In the genomic region with DNA sequence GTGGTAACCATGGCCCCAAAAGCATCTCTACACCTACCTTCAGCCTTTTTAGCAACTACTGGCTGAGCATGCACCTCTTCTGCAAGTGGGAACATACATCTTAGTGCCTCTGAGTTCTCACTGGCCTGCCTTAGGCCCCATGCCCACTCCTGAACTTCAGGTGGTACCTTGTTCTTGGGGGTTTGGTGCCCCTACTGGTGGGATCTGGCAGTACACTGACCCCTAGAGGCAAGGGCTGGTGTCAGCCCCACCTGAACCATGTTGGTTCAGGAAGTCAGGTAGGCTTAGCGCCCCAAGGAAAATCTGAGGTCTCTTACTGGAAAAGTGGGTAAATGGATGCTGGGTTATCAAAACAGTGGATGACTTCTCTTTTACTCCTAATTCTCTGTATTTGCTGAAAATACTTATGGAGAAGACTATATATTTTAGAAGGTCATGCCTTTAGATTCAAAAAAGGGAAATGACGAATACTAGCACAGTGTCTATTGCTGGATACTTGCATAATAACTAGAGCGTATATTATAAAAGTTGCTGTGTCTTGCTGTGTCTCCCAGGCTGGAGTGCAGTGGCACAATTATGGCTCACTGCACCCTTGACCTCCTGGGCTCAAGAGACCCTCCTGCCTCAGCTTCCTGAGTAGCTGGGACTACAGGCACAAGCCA, we compare ENCODE assay signal across 1 cellular context.
TF ChIP-seq lines count a peak whose summit lies in the region.

No MANE protein-coding gene starts in this region.

TF ChIP-seq in WTC11, 78 proteins besides CTCF, POLR2A, EP300 and RAD21 (continued from another document):
- TF ChIP-seq CREB1 (CRISPR knock-in tag; IDR thresholded peaks at IDR 0.05), result no peak
- no peak for TF ChIP-seq ATF6 (CRISPR knock-in tag; IDR thresholded peaks at IDR 0.05)
- TF ChIP-seq, protein P1, sequence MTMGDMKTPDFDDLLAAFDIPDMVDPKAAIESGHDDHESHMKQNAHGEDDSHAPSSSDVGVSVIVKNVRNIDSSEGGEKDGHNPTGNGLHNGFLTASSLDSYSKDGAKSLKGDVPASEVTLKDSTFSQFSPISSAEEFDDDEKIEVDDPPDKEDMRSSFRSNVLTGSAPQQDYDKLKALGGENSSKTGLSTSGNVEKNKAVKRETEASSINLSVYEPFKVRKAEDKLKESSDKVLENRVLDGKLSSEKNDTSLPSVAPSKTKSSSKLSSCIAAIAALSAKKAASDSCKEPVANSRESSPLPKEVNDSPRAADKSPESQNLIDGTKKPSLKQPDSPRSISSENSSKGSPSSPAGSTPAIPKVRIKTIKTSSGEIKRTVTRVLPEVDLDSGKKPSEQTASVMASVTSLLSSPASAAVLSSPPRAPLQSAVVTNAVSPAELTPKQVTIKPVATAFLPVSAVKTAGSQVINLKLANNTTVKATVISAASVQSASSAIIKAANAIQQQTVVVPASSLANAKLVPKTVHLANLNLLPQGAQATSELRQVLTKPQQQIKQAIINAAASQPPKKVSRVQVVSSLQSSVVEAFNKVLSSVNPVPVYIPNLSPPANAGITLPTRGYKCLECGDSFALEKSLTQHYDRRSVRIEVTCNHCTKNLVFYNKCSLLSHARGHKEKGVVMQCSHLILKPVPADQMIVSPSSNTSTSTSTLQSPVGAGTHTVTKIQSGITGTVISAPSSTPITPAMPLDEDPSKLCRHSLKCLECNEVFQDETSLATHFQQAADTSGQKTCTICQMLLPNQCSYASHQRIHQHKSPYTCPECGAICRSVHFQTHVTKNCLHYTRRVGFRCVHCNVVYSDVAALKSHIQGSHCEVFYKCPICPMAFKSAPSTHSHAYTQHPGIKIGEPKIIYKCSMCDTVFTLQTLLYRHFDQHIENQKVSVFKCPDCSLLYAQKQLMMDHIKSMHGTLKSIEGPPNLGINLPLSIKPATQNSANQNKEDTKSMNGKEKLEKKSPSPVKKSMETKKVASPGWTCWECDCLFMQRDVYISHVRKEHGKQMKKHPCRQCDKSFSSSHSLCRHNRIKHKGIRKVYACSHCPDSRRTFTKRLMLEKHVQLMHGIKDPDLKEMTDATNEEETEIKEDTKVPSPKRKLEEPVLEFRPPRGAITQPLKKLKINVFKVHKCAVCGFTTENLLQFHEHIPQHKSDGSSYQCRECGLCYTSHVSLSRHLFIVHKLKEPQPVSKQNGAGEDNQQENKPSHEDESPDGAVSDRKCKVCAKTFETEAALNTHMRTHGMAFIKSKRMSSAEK (CRISPR knock-in tag; IDR thresholded peaks at IDR 0.05; ENCODE audit: borderline replicate concordance), result no peak
- TF ChIP-seq ZNF121 (CRISPR knock-in tag; IDR thresholded peaks at IDR 0.05), result no peak
